ENCODE assay signal across 9 cellular contexts in genomic region chr9:127835930-127836586, GRCh38. TPM values are rescaled to one million over a fixed set of nuclear protein-coding genes. Genes with fewer than 3 reads are reported as not detected.
DNase-seq lines count a peak whose midpoint lies in the region; ATAC-seq and TF ChIP-seq lines count a peak whose summit lies in the region.
"Had no signal": no experiment of that assay in that cellular context is flagged by ENCODE, and none has a peak within 500 bp of the region (broad histone marks: within the 10 kb centered on the region; RNA-seq: fewer than 3 reads in every experiment).

No MANE protein-coding gene starts in this region.

- no peak overlapping the region for H3K27ac Mint-ChIP-seq in activated CD8-positive, alpha-beta T cell treated with anti-CD3 and anti-CD28 coated beads for 36 hours
- no peak overlapping the region for H3K27ac Mint-ChIP-seq in activated CD8-positive, alpha-beta T cell treated with anti-CD3 and anti-CD28 coated beads, Interleukin-2, amount 10 ng/mL, durations not matched to agents 7 days and 5 days
- H3K27ac Mint-ChIP-seq in chondrocyte (ENCODE audit: unreplicated experiment), result peak overlapping the region; percentile 98

- H3K4me1 Mint-ChIP-seq in activated CD8-positive, alpha-beta T cell treated with anti-CD3 and anti-CD28 coated beads for 36 hours (ENCODE audit: low read depth), result peaks cover 13% of the 10 kb centered on the region
- peaks cover 16% of the 10 kb centered on the region for H3K4me1 Mint-ChIP-seq in activated CD8-positive, alpha-beta T cell treated with anti-CD3 and anti-CD28 coated beads, Interleukin-2, amount 10 ng/mL, durations not matched to agents 7 days and 5 days (ENCODE audit: low read depth)
- peaks cover 60% of the 10 kb centered on the region for H3K4me1 Mint-ChIP-seq in chondrocyte (ENCODE audit: low read depth)

- no peak overlapping the region for H3K4me3 Mint-ChIP-seq in activated CD8-positive, alpha-beta T cell treated with anti-CD3 and anti-CD28 coated beads for 36 hours
- no peak overlapping the region for H3K4me3 Mint-ChIP-seq in activated CD8-positive, alpha-beta T cell treated with anti-CD3 and anti-CD28 coated beads, Interleukin-2, amount 10 ng/mL, durations not matched to agents 7 days and 5 days
- H3K4me3 Mint-ChIP-seq in chondrocyte (ENCODE audit: unreplicated experiment), result peak overlapping the region; percentile 45

- peak; percentile 55 for ATAC-seq in activated CD8-positive, alpha-beta T cell treated with anti-CD3 and anti-CD28 coated beads for 36 hours
- ATAC-seq in activated CD8-positive, alpha-beta T cell treated with anti-CD3 and anti-CD28 coated beads, Interleukin-2, amount 10 ng/mL, durations not matched to agents 7 days and 5 days, result no peak
- ATAC-seq in HG03097 (IDR thresholded peaks at IDR 0.05; ENCODE audit: low FRiP score, unreplicated experiment) (no peak), HG02973 (IDR thresholded peaks at IDR 0.05; ENCODE audit: unreplicated experiment) (no peak)

- intact Hi-C loops in activated CD8-positive, alpha-beta T cell treated with anti-CD3 and anti-CD28 coated beads for 36 hours (cut with micrococcal nuclease), result no loop called here
- intact Hi-C loops in thyroid gland (cut with DNase I), result no loop called here

- no peak for TF ChIP-seq CTCF in activated CD8-positive, alpha-beta T cell treated with anti-CD3 and anti-CD28 coated beads for 36 hours (IDR thresholded peaks at IDR 0.05)
- TF ChIP-seq CTCF in chondrocyte (IDR thresholded peaks at IDR 0.05) (no peak), thyroid gland (IDR thresholded peaks at IDR 0.05) (no peak)

- H3K27me3 ChIP-seq in thyroid gland, result no peaks in the 10 kb centered on the region

- H3K4me1 ChIP-seq in mesodermal cell (ENCODE audit: control insufficient read depth, insufficient read depth, low read length, poor library complexity, severe bottlenecking), result peaks cover 43% of the 10 kb centered on the region
- H3K4me1 ChIP-seq in thyroid gland, result peaks cover 36 to 75% of the 10 kb centered on the region in 2 donors

- H3K36me3 ChIP-seq in mesodermal cell (ENCODE audit: control insufficient read depth, insufficient read depth, low read length) (peaks cover 7% of the 10 kb centered on the region), thyroid gland (no peaks in the 10 kb centered on the region)

- H3K4me3 ChIP-seq in mesodermal cell (ENCODE audit: extremely low read depth, insufficient read depth, low read length, poor library complexity, severe bottlenecking) (no peak overlapping the region), thyroid gland (replicated peaks in 1 of 3) (no peak overlapping the region)

- 59 to 68% methylated on average over 13 to 14 of the region's 19 CpGs for WGBS in mesodermal cell (ENCODE audit: insufficient coverage in 2 of 2), 2 experiments
- WGBS in thyroid gland, 2 donors, result 58 to 59% methylated on average over 7 to 19 of the region's 19 CpGs

- TF ChIP-seq POLR2A in thyroid gland (IDR thresholded peaks at IDR 0.05), result no peak

- H3K9me3 ChIP-seq in mesodermal cell (ENCODE audit: control insufficient read depth, low read length) (no peaks in the 10 kb centered on the region), thyroid gland (no peaks in the 10 kb centered on the region)

- peaks cover 2% of the 10 kb centered on the region for H3K36me3 Mint-ChIP-seq in activated CD8-positive, alpha-beta T cell treated with anti-CD3 and anti-CD28 coated beads for 36 hours (ENCODE audit: low read depth)
- H3K36me3 Mint-ChIP-seq in activated CD8-positive, alpha-beta T cell treated with anti-CD3 and anti-CD28 coated beads, Interleukin-2, amount 10 ng/mL, durations not matched to agents 7 days and 5 days (ENCODE audit: low read depth), result peaks cover 4% of the 10 kb centered on the region
- peaks cover 2% of the 10 kb centered on the region for H3K36me3 Mint-ChIP-seq in chondrocyte (ENCODE audit: low read depth)

- no peaks in the 10 kb centered on the region for H3K9me3 Mint-ChIP-seq in activated CD8-positive, alpha-beta T cell treated with anti-CD3 and anti-CD28 coated beads for 36 hours
- no peaks in the 10 kb centered on the region for H3K9me3 Mint-ChIP-seq in activated CD8-positive, alpha-beta T cell treated with anti-CD3 and anti-CD28 coated beads, Interleukin-2, amount 10 ng/mL, durations not matched to agents 7 days and 5 days (ENCODE audit: insufficient read depth)
- H3K9me3 Mint-ChIP-seq in chondrocyte (ENCODE audit: low read depth), result no peaks in the 10 kb centered on the region

- H3K27me3 Mint-ChIP-seq in activated CD8-positive, alpha-beta T cell treated with anti-CD3 and anti-CD28 coated beads for 36 hours, result no peaks in the 10 kb centered on the region
- no peaks in the 10 kb centered on the region for H3K27me3 Mint-ChIP-seq in activated CD8-positive, alpha-beta T cell treated with anti-CD3 and anti-CD28 coated beads, Interleukin-2, amount 10 ng/mL, durations not matched to agents 7 days and 5 days (ENCODE audit: low read depth)
- H3K27me3 Mint-ChIP-seq in chondrocyte (ENCODE audit: low read depth), result no peaks in the 10 kb centered on the region

- H3K27ac ChIP-seq in mesodermal cell (ENCODE audit: low read depth, low read length, severe bottlenecking), result peak overlapping the region; percentile 88
- H3K27ac ChIP-seq in thyroid gland, result peak overlapping the region; percentile 63 to 80 (median 72)

- CTCF ChIA-PET in activated CD8-positive, alpha-beta T cell treated with anti-CD3 and anti-CD28 coated beads for 36 hours (lab: Charles Lee), result interaction anchor here (1.0 kb wide), 1 partner anchor 33 kb away, joined by 5 read pairs; no protein-coding TSS in a partner anchor
- CTCF ChIA-PET in activated CD8-positive, alpha-beta T cell treated with anti-CD3 and anti-CD28 coated beads, Interleukin-2, amount 10 ng/mL, durations not matched to agents 7 days and 5 days (lab: Charles Lee), result interaction anchor here (0.9 kb wide), 1 partner anchor 34 kb away, joined by 3 read pairs; no protein-coding TSS in a partner anchor

- DNase-seq in activated CD8-positive, alpha-beta T cell treated with anti-CD3 and anti-CD28 coated beads for 36 hours, result peak; percentile 53
- no peak for DNase-seq in activated CD8-positive, alpha-beta T cell treated with anti-CD3 and anti-CD28 coated beads, Interleukin-2, amount 10 ng/mL, durations not matched to agents 7 days and 5 days
- DNase-seq in chondrocyte (ENCODE audit: low spot score), result no peak
- DNase-seq in thyroid gland, result no peak
- no peak for DNase-seq in NCI-H2196 treated with DMSO at 0.1 percent for 48 hours (lab: John Stamatoyannopoulos, UW; ENCODE audit: unreplicated experiment)
- DNase-seq: anterior cingulate cortex had no signal

- POLR2A ChIA-PET in activated CD8-positive, alpha-beta T cell treated with anti-CD3 and anti-CD28 coated beads for 36 hours (lab: Charles Lee), result no interaction called here
- POLR2A ChIA-PET in activated CD8-positive, alpha-beta T cell treated with anti-CD3 and anti-CD28 coated beads, Interleukin-2, amount 10 ng/mL, durations not matched to agents 7 days and 5 days (lab: Charles Lee), result no interaction called here

RNA-seq across cellular contexts. Expression of gene ENG, which starts 18.4 kb away (rescaled TPM):
- total RNA-seq in activated CD8-positive, alpha-beta T cell treated with anti-CD3 and anti-CD28 coated beads for 36 hours, result 10 to 100 TPM; 14.2 to 15.0 TPM
- total RNA-seq in activated CD8-positive, alpha-beta T cell treated with anti-CD3 and anti-CD28 coated beads, Interleukin-2, amount 10 ng/mL, durations not matched to agents 7 days and 5 days, result 10 to 100 TPM; 22.9 to 24.3 TPM
- total RNA-seq in chondrocyte, result 81.3 to 101 TPM (median 89.5 TPM) in 3 replicates
- polyA plus RNA-seq in mesodermal cell (2013, experiment 1 of 2), result 69.9 TPM
- 50.6 TPM for polyA plus RNA-seq in mesodermal cell (2013, experiment 2 of 2)
- total RNA-seq in thyroid gland, result 100 to 1,000 TPM in 1 of 4 donors, 10 to 100 TPM in 3; 45.6 to 115 (median 51.1) TPM

RNA-seq across cellular contexts. Expression of gene FPGS, which starts 33.4 kb away (rescaled TPM):
- 10 to 100 TPM; 79.8 to 80.4 TPM for total RNA-seq in activated CD8-positive, alpha-beta T cell treated with anti-CD3 and anti-CD28 coated beads for 36 hours
- total RNA-seq in activated CD8-positive, alpha-beta T cell treated with anti-CD3 and anti-CD28 coated beads, Interleukin-2, amount 10 ng/mL, durations not matched to agents 7 days and 5 days, result 10 to 100 TPM; 91.5 to 98.3 TPM
- total RNA-seq in chondrocyte, result 50.8 to 52.8 TPM (median 50.8 TPM) in 3 replicates
- polyA plus RNA-seq in mesodermal cell (2013, experiment 1 of 2), result 57.4 TPM
- 48.9 TPM for polyA plus RNA-seq in mesodermal cell (2013, experiment 2 of 2)
- 10 to 100 TPM; 58.5 to 78.0 (median 62.1) TPM for total RNA-seq in thyroid gland

RNA-seq across cellular contexts. Expression of gene AK1, which starts 41.4 kb away (rescaled TPM):
- total RNA-seq in activated CD8-positive, alpha-beta T cell treated with anti-CD3 and anti-CD28 coated beads for 36 hours, result 10 to 100 TPM; 12.1 to 14.8 TPM
- total RNA-seq in activated CD8-positive, alpha-beta T cell treated with anti-CD3 and anti-CD28 coated beads, Interleukin-2, amount 10 ng/mL, durations not matched to agents 7 days and 5 days, result 10 to 100 TPM; 22.4 to 30.4 TPM
- 75.3 to 83.8 TPM (median 77.2 TPM) in 3 replicates for total RNA-seq in chondrocyte
- 88.2 TPM for polyA plus RNA-seq in mesodermal cell (2013, experiment 1 of 2)
- 72.8 TPM for polyA plus RNA-seq in mesodermal cell (2013, experiment 2 of 2)
- total RNA-seq in thyroid gland, result 10 to 100 TPM; 56.3 to 98.9 (median 86.3) TPM

RNA-seq across cellular contexts. Expression of gene CDK9, which starts 50.2 kb away (rescaled TPM):
- total RNA-seq in activated CD8-positive, alpha-beta T cell treated with anti-CD3 and anti-CD28 coated beads for 36 hours, result 10 to 100 TPM; 86.2 to 91.6 TPM
- total RNA-seq in activated CD8-positive, alpha-beta T cell treated with anti-CD3 and anti-CD28 coated beads, Interleukin-2, amount 10 ng/mL, durations not matched to agents 7 days and 5 days, result 100 to 1,000 TPM; 132 to 136 TPM
- total RNA-seq in chondrocyte (54.9 to 67.6 TPM (median 60.3 TPM) in 3 replicates), thyroid gland (10 to 100 TPM; 47.5 to 85.2 (median 78.3) TPM)
- polyA plus RNA-seq in mesodermal cell (2013, experiment 1 of 2), result 79.5 TPM
- polyA plus RNA-seq in mesodermal cell (2013, experiment 2 of 2), result 66.6 TPM

RNA-seq across cellular contexts. Expression of gene SH2D3C, which starts 57.6 kb away (rescaled TPM):
- 10 to 100 TPM; 29.9 to 30.3 TPM for total RNA-seq in activated CD8-positive, alpha-beta T cell treated with anti-CD3 and anti-CD28 coated beads for 36 hours
- total RNA-seq in activated CD8-positive, alpha-beta T cell treated with anti-CD3 and anti-CD28 coated beads, Interleukin-2, amount 10 ng/mL, durations not matched to agents 7 days and 5 days, result 10 to 100 TPM; 75.6 to 77.5 TPM
- total RNA-seq in chondrocyte (2.5 to 9.9 TPM (median 9.4 TPM) in 3 replicates), thyroid gland (10 to 100 TPM; 10.0 to 24.9 (median 18.2) TPM)
- 24.8 TPM for polyA plus RNA-seq in mesodermal cell (2013, experiment 1 of 2)
- 17.4 TPM for polyA plus RNA-seq in mesodermal cell (2013, experiment 2 of 2)
